Comparison of ENCODE assay signal across 9 cellular contexts in genomic region chr17:29177871-29178749, GRCh38. TPM values are rescaled to one million over a fixed set of nuclear protein-coding genes. Genes with fewer than 3 reads are reported as not detected.
DNase-seq lines count a peak whose midpoint lies in the region; ATAC-seq, FAIRE-seq and TF ChIP-seq lines count a peak whose summit lies in the region.
"Had no signal": no experiment of that assay in that cellular context is flagged by ENCODE, and none has a peak within 500 bp of the region (broad histone marks: within the 10 kb centered on the region; RNA-seq: fewer than 3 reads in every experiment).

No MANE protein-coding gene starts in this region.

- H2BK15ac ChIP-seq in H1 (ENCODE audit: low read length): 0 out of 2 replicates have a peak overlapping the region, but pooled peaks have one; percentile 7

- peaks cover 13% of the 10 kb centered on the region; the same call in 1 of the 2 replicates for H3K23me2 ChIP-seq in H1 (ENCODE audit: low read depth, low read length)

- peak overlapping the region; percentile 59; the same call in 1 of the 2 replicates for H2AK5ac ChIP-seq in H1 (ENCODE audit: low read depth, low read length)

- H3K18ac ChIP-seq in H1 (ENCODE audit: extremely low read depth, low read length): peak overlapping the region; percentile 11

- H3K14ac ChIP-seq in H1 (ENCODE audit: insufficient read length): no peak overlapping the region

- POLR2A ChIA-PET in H1 (lab: Charles Lee; ENCODE audit: partially characterized antibody): interaction anchor here (1.0 to 5.3 kb wide), 7 partner anchors 13 to 135 kb away, joined by 3 to 34 read pairs (median 8); partner anchors contain the start of gene PIPOX

- peaks cover 0 to 3% of the 10 kb centered on the region in 2 donors for H3K27me3 Mint-ChIP-seq in natural killer cell treated with Interleukin-12 subunit alpha and Interleukin-12 subunit beta and Interleukin-15 and Interleukin-18, amount 100 ng/mL, for 72 hours

- no peaks in the 10 kb centered on the region for H3K36me3 Mint-ChIP-seq in natural killer cell treated with Interleukin-12 subunit alpha and Interleukin-12 subunit beta and Interleukin-15 and Interleukin-18, amount 100 ng/mL, for 72 hours

- no peak overlapping the region for H4K8ac ChIP-seq in H1 (ENCODE audit: extremely low read depth, insufficient read depth, low read length)

- H3K4me1 ChIP-seq in BLaER1: peaks cover 56% of the 10 kb centered on the region
- peaks cover 6 to 30% (median 16%) of the 10 kb centered on the region in 4 experiments for H3K4me1 ChIP-seq in H1 (replicated peaks in 1 of 4; ENCODE audit: control insufficient read depth in 3 of 4, insufficient read depth in 4 of 4, low read length in 3 of 4)

- H3K27me3 ChIP-seq in BLaER1: no peaks in the 10 kb centered on the region
- H3K27me3 ChIP-seq in H1 (replicated peaks in 1 of 4; ENCODE audit: control insufficient read depth in 3 of 4, extremely low read depth in 1 of 4, insufficient read depth in 3 of 4, low read length in 3 of 4): peaks cover 0 to 10% (median 5%) of the 10 kb centered on the region in 4 experiments; a peak in 3 of 7 replicates

- TF ChIP-seq CTCF in H1 (IDR thresholded peaks at IDR 0.05; ENCODE audit: control extremely low read depth in 1 of 3, insufficient read depth in 1 of 3, low read depth in 1 of 3, low read length in 3 of 3): no peak

- no peak overlapping the region for H3K23ac ChIP-seq in H1 (ENCODE audit: insufficient read length)

- 81% methylated on average over 3 of the region's 4 CpGs; no CpG with 5 or more reads in 1 of the 2 experiments for WGBS in H1 (ENCODE audit: extremely low coverage in 1 of 2, insufficient coverage in 1 of 2, insufficient read length in 1 of 2, insufficient replicate concordance in 2 of 2, low coverage in 1 of 2, low lambda C conversion rate in 2 of 2, missing lambda C conversion rate in 1 of 2), 2 experiments

- H3K4me3 Mint-ChIP-seq in natural killer cell treated with Interleukin-12 subunit alpha and Interleukin-12 subunit beta and Interleukin-15 and Interleukin-18, amount 100 ng/mL, for 72 hours: peak overlapping the region; percentile 87

- no peak for ATAC-seq in natural killer cell treated with Interleukin-12 subunit alpha and Interleukin-12 subunit beta and Interleukin-15 and Interleukin-18, amount 100 ng/mL, for 72 hours
- ATAC-seq in HG02798 (IDR thresholded peaks at IDR 0.05; ENCODE audit: poor library complexity, unreplicated experiment): no peak
- no peak for ATAC-seq in HG02885 (IDR thresholded peaks at IDR 0.05; ENCODE audit: poor library complexity, unreplicated experiment)
- no peak for ATAC-seq in GM18502 (IDR thresholded peaks at IDR 0.05; ENCODE audit: poor library complexity, unreplicated experiment)

- H2BK5ac ChIP-seq in H1 (ENCODE audit: low read depth, low read length): peak overlapping the region; percentile 36

- H3K36me3 ChIP-seq in BLaER1 (no peaks in the 10 kb centered on the region), H1 (ENCODE audit: control insufficient read depth in 2 of 4, insufficient read depth in 4 of 4, low read length in 3 of 4) (no peaks in the 10 kb centered on the region)

- peak overlapping the region; percentile 70 for H3K4ac ChIP-seq in H1 (replicated peaks; ENCODE audit: insufficient read length, low read depth, low read length)

- no peak for TF ChIP-seq EP300 in H1 (IDR thresholded peaks at IDR 0.05; ENCODE audit: borderline replicate concordance in 1 of 2, low read depth in 2 of 2, low read length in 2 of 2)

- FAIRE-seq in H1 (lab: Jason Lieb, UNC): no peak

- H2BK20ac ChIP-seq in H1 (ENCODE audit: low read length): peak overlapping the region; percentile 75; the same call in 1 of the 2 replicates

- no peak overlapping the region for H2AFZ ChIP-seq in H1 (ENCODE audit: low read length)

- no peak for TF ChIP-seq POLR2A in H1 (IDR thresholded peaks at IDR 0.05; ENCODE audit: control extremely low read depth in 1 of 2, low read depth in 2 of 2, low read length in 2 of 2)

- H3K56ac ChIP-seq in H1 (replicated peaks; ENCODE audit: insufficient read length, low read depth, low read length): no peak overlapping the region

- no peak for TF ChIP-seq RAD21 in H1 (IDR thresholded peaks at IDR 0.05 in 1 of 2, conservative IDR thresholded peaks at IDR 0.05 in 1 of 2; ENCODE audit: low read depth in 2 of 2, low read length in 2 of 2)

- H4K20me1 ChIP-seq in BLaER1: 0 out of 2 replicates have a peak, but pooled peaks cover 5% of the 10 kb centered on the region
- no peaks in the 10 kb centered on the region for H4K20me1 ChIP-seq in H1 (replicated peaks in 1 of 2; ENCODE audit: control insufficient read depth in 1 of 2, insufficient read depth in 2 of 2, low read length in 2 of 2)

- H3K4me3 ChIP-seq in BLaER1: peak overlapping the region; percentile 72; the same call in 1 of the 2 replicates
- peak overlapping the region; percentile 41 to 70 (median 63); a peak in 7 of 8 replicates for H3K4me3 ChIP-seq in H1 (ENCODE audit: extremely low read depth in 1 of 4, insufficient read depth in 2 of 4, low read depth in 3 of 4, low read length in 4 of 4)

- H3K79me1 ChIP-seq in H1 (ENCODE audit: low read depth, low read length): peaks cover 3% of the 10 kb centered on the region; the same call in 1 of the 2 replicates

- DNase-seq in NCI-H510A (lab: John Stamatoyannopoulos, UW): peak; percentile 16
- DNase-seq in H1 (ENCODE audit: low read depth in 1 of 2, low spot score in 2 of 2): no peak
- DNase-seq in natural killer cell treated with Interleukin-12 subunit alpha and Interleukin-12 subunit beta and Interleukin-15 and Interleukin-18, amount 100 ng/mL, for 72 hours (ENCODE audit: low spot score): no peak
- DNase-seq in NCI-H1092 treated with DMSO at 0.1 percent for 48 hours (lab: John Stamatoyannopoulos, UW): no peak
- DNase-seq: NCI-H187 treated with DMSO at 0.1 percent for 48 hours had no signal

- H2BK120ac ChIP-seq in H1 (replicated peaks; ENCODE audit: low read depth, low read length): no peak overlapping the region

- H3K4me1 Mint-ChIP-seq in natural killer cell treated with Interleukin-12 subunit alpha and Interleukin-12 subunit beta and Interleukin-15 and Interleukin-18, amount 100 ng/mL, for 72 hours (ENCODE audit: low read depth in 2 of 2): peaks cover 12 to 15% of the 10 kb centered on the region in 2 donors

- H4K5ac ChIP-seq in H1 (ENCODE audit: insufficient read length, low read depth, low read length): peak overlapping the region; percentile 18

- peak overlapping the region; percentile 52; the same call in 1 of the 2 replicates for H3K27ac ChIP-seq in BLaER1
- no peak overlapping the region for H3K27ac ChIP-seq in H1 (ENCODE audit: low read depth, low read length)

- H3K79me2 ChIP-seq in H1 (ENCODE audit: control insufficient read depth in 1 of 2, insufficient read depth in 2 of 2, low read length in 2 of 2): peaks cover 0 to 16% of the 10 kb centered on the region in 2 experiments; a peak in 2 of 4 replicates

- no peaks in the 10 kb centered on the region for H3K9me3 Mint-ChIP-seq in natural killer cell treated with Interleukin-12 subunit alpha and Interleukin-12 subunit beta and Interleukin-15 and Interleukin-18, amount 100 ng/mL, for 72 hours

- peak overlapping the region; percentile 64 for H2BK12ac ChIP-seq in H1 (ENCODE audit: low read depth, low read length)

- H3K27ac Mint-ChIP-seq in natural killer cell treated with Interleukin-12 subunit alpha and Interleukin-12 subunit beta and Interleukin-15 and Interleukin-18, amount 100 ng/mL, for 72 hours: peak overlapping the region in 1 of 2 donors; percentile 91

- CTCF ChIA-PET in H1 (lab: Charles Lee; ENCODE audit: partially characterized antibody): interaction anchor here (0.7 to 42.5 kb wide), 10 partner anchors 12 to 97 kb away, joined by 3 to 731 read pairs (median 17); no protein-coding TSS in a partner anchor

- peak overlapping the region; percentile 93 for H4K91ac ChIP-seq in H1 (replicated peaks; ENCODE audit: insufficient read length, low read length)

- H3K9me3 ChIP-seq in BLaER1 (0 out of 2 replicates have a peak, but pooled peaks cover under 1% of the 10 kb centered on the region), H1 (ENCODE audit: insufficient read depth in 2 of 2, low read depth in 1 of 2, low read length in 1 of 2) (no peaks in the 10 kb centered on the region)

- H3K4me2 ChIP-seq in BLaER1 (peak overlapping the region; percentile 98), H1 (ENCODE audit: insufficient read depth in 1 of 2, low read depth in 2 of 2, low read length in 2 of 2) (peak overlapping the region; percentile 85 to 90)

- H3K9ac ChIP-seq in BLaER1: no peak overlapping the region; the same call in 1 of the 2 replicates
- peak overlapping the region in 1 of 4 experiments; percentile 50; a peak in 2 of 7 replicates for H3K9ac ChIP-seq in H1 (replicated peaks in 1 of 4; ENCODE audit: extremely low read depth in 1 of 4, low read depth in 3 of 4, low read length in 3 of 4)

TF ChIP-seq in H1, 55 proteins besides CTCF, POLR2A, EP300 and RAD21:
- TF ChIP-seq TEAD4 (IDR thresholded peaks at IDR 0.05; ENCODE audit: low read depth, low read length) (no peak), RXRA (IDR thresholded peaks at IDR 0.05; ENCODE audit: insufficient read depth, low read depth, low read length) (no peak), GABPA (IDR thresholded peaks at IDR 0.05; ENCODE audit: borderline replicate concordance, insufficient read depth, low read length) (no peak), FOSL1 (IDR thresholded peaks at IDR 0.05; ENCODE audit: insufficient read depth, low read depth, low read length) (no peak), CREB1 (IDR thresholded peaks at IDR 0.05) (no peak), SP4 (IDR thresholded peaks at IDR 0.05; ENCODE audit: low read length) (no peak), TAF7 (optimal IDR thresholded peaks at IDR 0.05; ENCODE audit: borderline replicate concordance, low read depth, low read length) (no peak), EZH2 (IDR thresholded peaks at IDR 0.05; ENCODE audit: low read depth, low read length, severe bottlenecking) (no peak), HDAC2 (IDR thresholded peaks at IDR 0.05; ENCODE audit: borderline replicate concordance in 1 of 2, low read depth in 2 of 2, low read length in 2 of 2) (no peak)

RNA-seq across cellular contexts. Expression of gene MYO18A, which starts 2.1 kb away (rescaled TPM):
- 36.6 and 43.8 TPM in 2 replicates for total RNA-seq in H1 (2021; fragmentation: NEBNext Ultra II Directional; extraction: Animal tissue kit (Norgen Biotek cat#: 25700))
- polyA plus RNA-seq in H1 (2011; rRNA removed): 7.6 and 10.1 TPM in 2 replicates
- 9.6 TPM for polyA plus RNA-seq in H1 (2011; cell fraction: cytosol; rRNA removed)
- polyA plus RNA-seq in H1 (2011; cell fraction: nucleus; rRNA removed): 51.6 TPM
- 31.9 to 40.0 TPM (median 35.1 TPM) in 4 replicates for polyA plus RNA-seq in H1 (2012, experiment 1 of 2)
- polyA plus RNA-seq in H1 (2012, experiment 2 of 2): 14.2 TPM
- 19.0 TPM for polyA plus RNA-seq in H1 (2013, experiment 1 of 2)
- polyA plus RNA-seq in H1 (2013, experiment 2 of 2): 17.7 TPM
- 23.8 and 33.3 TPM in 2 replicates for polyA minus RNA-seq in H1 (2011; rRNA and poly(A)+ RNA removed)
- 17.5 TPM for polyA minus RNA-seq in H1 (2011; cell fraction: cytosol; rRNA and poly(A)+ RNA removed)
- 36.3 TPM for polyA minus RNA-seq in H1 (2011; cell fraction: nucleus; rRNA and poly(A)+ RNA removed)
- 10 to 100 TPM; 56.7 to 60.9 TPM for total RNA-seq in natural killer cell treated with Interleukin-12 subunit alpha and Interleukin-12 subunit beta and Interleukin-15 and Interleukin-18, amount 100 ng/mL, for 72 hours
